ENCODE assay signal across 24 cellular contexts in genomic region chr2:27572998-27573429, GRCh38. TPM values are rescaled to one million over a fixed set of nuclear protein-coding genes. Genes with fewer than 3 reads are reported as not detected.
DNase-seq lines count a peak whose midpoint lies in the region; ATAC-seq, FAIRE-seq and TF ChIP-seq lines count a peak whose summit lies in the region.
"Had no signal": no experiment of that assay in that cellular context is flagged by ENCODE, and none has a peak within 500 bp of the region (broad histone marks: within the 10 kb centered on the region; RNA-seq: fewer than 3 reads in every experiment).

No MANE protein-coding gene starts in this region.

- H2AK5ac ChIP-seq in trophoblast cell (ENCODE audit: low read length): no peak overlapping the region

- H3K4me2 ChIP-seq in K562 (ENCODE audit: insufficient read depth, low read length) (no peak overlapping the region), trophoblast cell (ENCODE audit: low read length) (no peak overlapping the region)
- H3K4me2 ChIP-seq: BLaER1 had no signal

- no peak overlapping the region for H3K18ac ChIP-seq in trophoblast cell (ENCODE audit: low read length)

- H4K91ac ChIP-seq in trophoblast cell (ENCODE audit: low read depth, low read length): no peak overlapping the region

- no peaks in the 10 kb centered on the region for H3K79me1 ChIP-seq in trophoblast cell (ENCODE audit: low read length)

- no peak overlapping the region for H3K27ac ChIP-seq in K562 (ENCODE audit: extremely low read depth, low read depth, low read length)
- no peak overlapping the region for H3K27ac ChIP-seq in naive thymus-derived CD4-positive, alpha-beta T cell (ENCODE audit: low read depth, low read length)
- no peak overlapping the region for H3K27ac ChIP-seq in trophoblast cell (ENCODE audit: low read depth, low read length)
- H3K27ac ChIP-seq: BLaER1, RWPE1 had no signal

- peak; percentile 51 for FAIRE-seq in K562 (lab: Jason Lieb, UNC)
- FAIRE-seq: HTR-8/SVneo had no signal

- no peak overlapping the region for H2BK5ac ChIP-seq in trophoblast cell (ENCODE audit: low read depth, low read length, poor library complexity)

- H3K4me1 Mint-ChIP-seq in activated naive CD4-positive, alpha-beta T cell treated with anti-CD3 and anti-CD28 coated beads for 36 hours (ENCODE audit: low read depth): no peaks in the 10 kb centered on the region
- H3K4me1 Mint-ChIP-seq in naive thymus-derived CD4-positive, alpha-beta T cell: peaks cover 0 to 2% (median 0%) of the 10 kb centered on the region in 7 donors
- H3K4me1 Mint-ChIP-seq: CD4-positive, CD25-positive, alpha-beta regulatory T cell had no signal

- in situ Hi-C loops in K562 (cut with MboI): no loop called here

- no peaks in the 10 kb centered on the region for H3K9me1 ChIP-seq in K562 (ENCODE audit: control insufficient read depth, insufficient read depth, low read length)

- no peak for TF ChIP-seq CTCF in K562 (IDR thresholded peaks at IDR 0.05 in 2 of 3, conservative IDR thresholded peaks at IDR 0.05 in 1 of 3; ENCODE audit: insufficient read depth in 2 of 3, low read depth in 1 of 3, low read length in 3 of 3)

- no TSS peak for BruUV-seq in K562 (replicated peaks; lab: Mats Ljungman, UMichigan)

- POLR2A ChIA-PET in K562 (lab: Yijun Ruan, JAX): interaction anchor here (0.6 to 1.9 kb wide), 2 partner anchors 9 to 48 kb away, joined by 3 to 7 read pairs; partner anchors contain the start of gene ZNF512
- POLR2A ChIA-PET in naive thymus-derived CD4-positive, alpha-beta T cell (lab: Charles Lee): no interaction called here

- H2AFZ ChIP-seq in K562 (ENCODE audit: low read depth, low read length) (no peak overlapping the region), trophoblast cell (ENCODE audit: insufficient read depth, low read length, poor library complexity) (no peak overlapping the region)

- H3K27me3 ChIP-seq in K562 (ENCODE audit: control insufficient read depth in 2 of 2, insufficient read depth in 2 of 2, low read length in 2 of 2) (peaks cover 0 to 3% of the 10 kb centered on the region in 2 experiments; a peak in 1 of 5 replicates), trophoblast cell (ENCODE audit: insufficient read depth, low read length) (peaks cover 2% of the 10 kb centered on the region)
- H3K27me3 ChIP-seq in naive thymus-derived CD4-positive, alpha-beta T cell (ENCODE audit: control insufficient read depth in 2 of 2, insufficient read depth in 2 of 2, low read length in 2 of 2): no peaks in the 10 kb centered on the region
- H3K27me3 ChIP-seq: BLaER1, MG63 had no signal

- no peak for TF ChIP-seq RAD21 in K562 (CRISPR knock-in tag; conservative IDR thresholded peaks at IDR 0.05 in 1 of 2, IDR thresholded peaks at IDR 0.05 in 1 of 2)

- H3K79me2 ChIP-seq in K562 (ENCODE audit: control insufficient read depth, insufficient read depth, low read length) (no peaks in the 10 kb centered on the region), trophoblast cell (ENCODE audit: control insufficient read depth, insufficient read depth, low read length, poor library complexity) (no peaks in the 10 kb centered on the region)

- H3K14ac ChIP-seq in trophoblast cell (ENCODE audit: low read length): no peak overlapping the region

- no peak overlapping the region for H3K23ac ChIP-seq in trophoblast cell (ENCODE audit: low read length)

- H4K12ac ChIP-seq in trophoblast cell (ENCODE audit: low read depth, low read length): no peak overlapping the region

- H3K9ac ChIP-seq in K562 (ENCODE audit: insufficient read depth in 1 of 2, low read depth in 2 of 2, low read length in 2 of 2) (no peak overlapping the region), trophoblast cell (ENCODE audit: low read length) (no peak overlapping the region)
- H3K9ac ChIP-seq: BLaER1 had no signal

- H2BK12ac ChIP-seq in trophoblast cell (ENCODE audit: low read length): no peak overlapping the region

- ATAC-seq in activated naive CD4-positive, alpha-beta T cell treated with anti-CD3 and anti-CD28 coated beads, Interleukin-2, amount 50 U/mL, for 72 hours: peak; percentile 53 to 65
- ATAC-seq in K562 (no peak), GM19397 (IDR thresholded peaks at IDR 0.05; ENCODE audit: unreplicated experiment) (no peak)
- peak; percentile 66 for ATAC-seq in naive thymus-derived CD4-positive, alpha-beta T cell
- ATAC-seq: Panc1 had no signal

- no peak overlapping the region for H3K27ac Mint-ChIP-seq in activated naive CD4-positive, alpha-beta T cell treated with anti-CD3 and anti-CD28 coated beads, Interleukin-2, amount 50 U/mL, for 72 hours
- H3K27ac Mint-ChIP-seq in activated naive CD4-positive, alpha-beta T cell treated with anti-CD3 and anti-CD28 coated beads for 36 hours: no peak overlapping the region
- no peak overlapping the region for H3K27ac Mint-ChIP-seq in naive thymus-derived CD4-positive, alpha-beta T cell
- H3K27ac Mint-ChIP-seq: CD4-positive, CD25-positive, alpha-beta regulatory T cell had no signal

- DNase-seq in activated naive CD4-positive, alpha-beta T cell treated with anti-CD3 and anti-CD28 coated beads, Interleukin-2, amount 50 U/mL, for 72 hours (ENCODE audit: low spot score in 2 of 2): no peak
- no peak for DNase-seq in activated naive CD4-positive, alpha-beta T cell treated with anti-CD3 and anti-CD28 coated beads for 36 hours
- DNase-seq in K562 (ENCODE audit: extremely low read depth in 1 of 4, low spot score in 3 of 4): no peak
- no peak for DNase-seq in naive thymus-derived CD4-positive, alpha-beta T cell
- no peak for DNase-seq in trophoblast cell
- DNase-seq in T1000 (lab: John Stamatoyannopoulos, UW): no peak
- DNase-seq: CD4-positive, CD25-positive, alpha-beta regulatory T cell; DMS153; GOT3; KBM-7; MG63; NCI-H1105 treated with DMSO at 0.1 percent for 48 hours; NCI-H146; NCI-H1930; NCI-H2107; NCI-H524; NCI-H748 treated with DMSO at 0.1 percent for 48 hours; SHP77 had no signal

- TF ChIP-seq EP300 in K562 (IDR thresholded peaks at IDR 0.05; ENCODE audit: low read length): no peak

- H2BK120ac ChIP-seq in trophoblast cell (ENCODE audit: insufficient read depth, low read length, poor library complexity): no peak overlapping the region

- H4K8ac ChIP-seq in trophoblast cell (ENCODE audit: low read depth, low read length): no peak overlapping the region

- no peaks in the 10 kb centered on the region for H3K36me3 ChIP-seq in K562 (ENCODE audit: control insufficient read depth, insufficient read depth, low read length)
- no peaks in the 10 kb centered on the region for H3K36me3 ChIP-seq in naive thymus-derived CD4-positive, alpha-beta T cell (ENCODE audit: control insufficient read depth in 2 of 3, insufficient read depth in 3 of 3, low read length in 3 of 3)
- H3K36me3 ChIP-seq in trophoblast cell (ENCODE audit: control insufficient read depth in 1 of 2, insufficient read depth in 2 of 2, low read length in 2 of 2): no peaks in the 10 kb centered on the region
- H3K36me3 ChIP-seq: BLaER1, HAP-1, MG63 had no signal

- no peaks in the 10 kb centered on the region for H4K20me1 ChIP-seq in K562 (replicated peaks; ENCODE audit: control insufficient read depth, insufficient read depth, low read length)
- H4K20me1 ChIP-seq: BLaER1 had no signal

- H3K9me3 Mint-ChIP-seq in activated naive CD4-positive, alpha-beta T cell treated with anti-CD3 and anti-CD28 coated beads, Interleukin-2, amount 50 U/mL, for 72 hours: peaks cover 18 to 26% of the 10 kb centered on the region in 2 donors
- H3K9me3 Mint-ChIP-seq in activated naive CD4-positive, alpha-beta T cell treated with anti-CD3 and anti-CD28 coated beads for 36 hours: peaks cover 38% of the 10 kb centered on the region
- peaks cover 3 to 74% (median 13%) of the 10 kb centered on the region in 11 donors for H3K9me3 Mint-ChIP-seq in naive thymus-derived CD4-positive, alpha-beta T cell

- H3K9me3 ChIP-seq in K562 (replicated peaks; ENCODE audit: control insufficient read depth, insufficient read depth, low read depth, low read length) (no peaks in the 10 kb centered on the region), trophoblast cell (ENCODE audit: insufficient read depth, low read depth, low read length) (no peaks in the 10 kb centered on the region)
- H3K9me3 ChIP-seq in naive thymus-derived CD4-positive, alpha-beta T cell (ENCODE audit: control insufficient read depth in 2 of 3, low read length in 3 of 3): peaks cover 0 to 6% (median 6%) of the 10 kb centered on the region in 3 experiments
- H3K9me3 ChIP-seq: HAP-1, MG63 had no signal

- H3K4me3 ChIP-seq in K562 (no peak overlapping the region), trophoblast cell (ENCODE audit: low read depth, low read length) (no peak overlapping the region)
- H3K4me3 ChIP-seq in naive thymus-derived CD4-positive, alpha-beta T cell (ENCODE audit: low read length): no peak overlapping the region
- H3K4me3 ChIP-seq: BLaER1, HAP-1, MG63 had no signal

- intact Hi-C loops in activated naive CD4-positive, alpha-beta T cell treated with anti-CD3 and anti-CD28 coated beads for 36 hours (cut with micrococcal nuclease): no loop called here
- intact Hi-C loops in K562 (cut with micrococcal nuclease): no loop called here
- intact Hi-C loops in naive thymus-derived CD4-positive, alpha-beta T cell (cut with micrococcal nuclease): no loop called here

- H3K36me3 Mint-ChIP-seq in activated naive CD4-positive, alpha-beta T cell treated with anti-CD3 and anti-CD28 coated beads, Interleukin-2, amount 50 U/mL, for 72 hours: peaks cover 31 to 51% of the 10 kb centered on the region in 2 donors
- no peaks in the 10 kb centered on the region for H3K36me3 Mint-ChIP-seq in activated naive CD4-positive, alpha-beta T cell treated with anti-CD3 and anti-CD28 coated beads for 36 hours (ENCODE audit: low read depth)
- peaks cover 0 to 15% (median 9%) of the 10 kb centered on the region in 5 donors for H3K36me3 Mint-ChIP-seq in naive thymus-derived CD4-positive, alpha-beta T cell

- 7% methylated on average over 6 of the region's 6 CpGs for WGBS in K562 (ENCODE audit: insufficient coverage, low coverage, missing lambda C conversion rate)
- no CpG with 5 or more reads among the region's 6 CpGs for WGBS in trophoblast cell (ENCODE audit: extremely low coverage, insufficient coverage, insufficient read length)

- no peak for TF ChIP-seq POLR2A in K562 (conservative IDR thresholded peaks at IDR 0.05)

- no peak overlapping the region for H3K4me3 Mint-ChIP-seq in activated naive CD4-positive, alpha-beta T cell treated with anti-CD3 and anti-CD28 coated beads for 36 hours
- H3K4me3 Mint-ChIP-seq in naive thymus-derived CD4-positive, alpha-beta T cell: no peak overlapping the region
- H3K4me3 Mint-ChIP-seq: CD4-positive, CD25-positive, alpha-beta regulatory T cell had no signal

- CTCF ChIA-PET in activated naive CD4-positive, alpha-beta T cell treated with anti-CD3 and anti-CD28 coated beads for 36 hours (lab: Charles Lee): no interaction called here
- CTCF ChIA-PET in K562 (lab: Yijun Ruan, JAX; ENCODE audit: low intra/inter-chr PET ratio): no interaction called here
- CTCF ChIA-PET in naive thymus-derived CD4-positive, alpha-beta T cell (lab: Charles Lee): no interaction called here

- H3K27me3 Mint-ChIP-seq in activated naive CD4-positive, alpha-beta T cell treated with anti-CD3 and anti-CD28 coated beads for 36 hours (ENCODE audit: low read depth): peaks cover 4% of the 10 kb centered on the region
- peaks cover 0 to 44% (median 8%) of the 10 kb centered on the region in 5 donors for H3K27me3 Mint-ChIP-seq in naive thymus-derived CD4-positive, alpha-beta T cell

- H3K4me1 ChIP-seq in K562 (replicated peaks in 1 of 2; ENCODE audit: control insufficient read depth in 2 of 2, insufficient read depth in 2 of 2, low read length in 2 of 2) (no peaks in the 10 kb centered on the region), trophoblast cell (ENCODE audit: control insufficient read depth in 1 of 2, insufficient read depth in 2 of 2, low read length in 2 of 2) (no peaks in the 10 kb centered on the region)
- peaks cover 0 to 16% of the 10 kb centered on the region in 2 donors for H3K4me1 ChIP-seq in naive thymus-derived CD4-positive, alpha-beta T cell (ENCODE audit: control insufficient read depth in 2 of 2, insufficient read depth in 2 of 2, low read length in 2 of 2)
- H3K4me1 ChIP-seq: BLaER1, HAP-1 had no signal

- H3K4ac ChIP-seq in trophoblast cell (ENCODE audit: low read depth, low read length): no peak overlapping the region

RNA-seq across cellular contexts. Expression of gene ZNF512, which starts 9.8 kb away (rescaled TPM):
- 10 to 100 TPM; 38.0 to 40.6 TPM for total RNA-seq in activated naive CD4-positive, alpha-beta T cell treated with anti-CD3 and anti-CD28 coated beads, Interleukin-2, amount 50 U/mL, for 72 hours
- 10 to 100 TPM; 34.7 to 35.8 TPM for total RNA-seq in activated naive CD4-positive, alpha-beta T cell treated with anti-CD3 and anti-CD28 coated beads for 36 hours
- 120 and 302 TPM in 2 replicates for total RNA-seq in K562 (2011; cell fraction: chromatin; rRNA removed; ENCODE audit: low replicate concordance)
- 36.5 and 48.2 TPM in 2 replicates for total RNA-seq in K562 (2011; cell fraction: nucleolus; rRNA removed)
- 106 and 159 TPM in 2 replicates for total RNA-seq in K562 (2011; cell fraction: nucleoplasm; rRNA removed)
- total RNA-seq in K562 (2014; rRNA removed) (44.4 and 47.8 TPM in 2 replicates), K562 (2014; rRNA removed; fragmentation: Illumina TruSeq; extraction: Trizol) (67.4 and 73.7 TPM in 2 replicates), K562 (2015; rRNA removed; fragmentation: Illumina TruSeq; extraction: Trizol) (44.6 and 47.2 TPM in 2 replicates), K562 (2021) (53.6 and 56.5 TPM in 2 replicates)
- polyA plus RNA-seq in K562 (2011; rRNA removed) (76.4 and 94.0 TPM in 2 replicates), K562 (2014; fragmentation: Illumina TruSeq; extraction: Trizol) (79.0 and 101 TPM in 2 replicates), K562 (2014; fragmentation: Nextera tagmentation; extraction: Ambion mirVana) (10 to 100 TPM; 24.7 to 77.9 TPM), K562 (2014; rRNA removed) (65.8 and 65.9 TPM in 2 replicates)
- polyA plus RNA-seq in K562 (2011; cell fraction: cytosol; rRNA removed): 21.4 and 54.4 TPM in 2 replicates
- 135 and 202 TPM in 2 replicates for polyA plus RNA-seq in K562 (2011; cell fraction: nucleus; rRNA removed)
- 40.0 and 65.9 TPM in 2 replicates for polyA plus RNA-seq in K562 (2012)
- polyA minus RNA-seq in K562 (2011; rRNA and poly(A)+ RNA removed): 116 and 117 TPM in 2 replicates
- polyA minus RNA-seq in K562 (2011; cell fraction: cytosol; rRNA and poly(A)+ RNA removed): 13.0 and 19.2 TPM in 2 replicates
- polyA minus RNA-seq in K562 (2011; cell fraction: nucleus; rRNA and poly(A)+ RNA removed): 40.3 and 75.2 TPM in 2 replicates
- 10 to 100 TPM; 26.6 to 64.6 (median 50.1) TPM for total RNA-seq in naive thymus-derived CD4-positive, alpha-beta T cell
- 10 to 100 TPM; 43.4 to 48.6 TPM for polyA plus RNA-seq in naive thymus-derived CD4-positive, alpha-beta T cell
- polyA plus RNA-seq in trophoblast cell (2013): 18.3 and 20.7 TPM in 2 replicates

RNA-seq across cellular contexts. Expression of gene CCDC121, which starts 55.8 kb away (rescaled TPM):
- under 1 TPM in 1 of 2 donors, not detected in 1; 0.19 TPM for total RNA-seq in activated naive CD4-positive, alpha-beta T cell treated with anti-CD3 and anti-CD28 coated beads, Interleukin-2, amount 50 U/mL, for 72 hours
- total RNA-seq in activated naive CD4-positive, alpha-beta T cell treated with anti-CD3 and anti-CD28 coated beads for 36 hours: under 1 TPM; 0.17 to 0.30 TPM
- total RNA-seq in K562 (2011; cell fraction: chromatin; rRNA removed; ENCODE audit: low replicate concordance): 3.0 and 6.7 TPM in 2 replicates
- total RNA-seq in K562 (2011; cell fraction: nucleolus; rRNA removed): 2.2 and 3.0 TPM in 2 replicates
- 3.1 and 3.9 TPM in 2 replicates for total RNA-seq in K562 (2011; cell fraction: nucleoplasm; rRNA removed)
- total RNA-seq in K562 (2014; rRNA removed) (3.3 and 5.2 TPM in 2 replicates), K562 (2014; rRNA removed; fragmentation: Illumina TruSeq; extraction: Trizol) (4.2 TPM in 2 replicates), K562 (2015; rRNA removed; fragmentation: Illumina TruSeq; extraction: Trizol) (4.1 TPM in 2 replicates), K562 (2021) (3.3 TPM in 2 replicates)
- polyA plus RNA-seq in K562 (2011; rRNA removed) (4.4 TPM in 2 replicates), K562 (2014; fragmentation: Illumina TruSeq; extraction: Trizol) (4.7 and 5.2 TPM in 2 replicates), K562 (2014; fragmentation: Nextera tagmentation; extraction: Ambion mirVana) (1 to 10 TPM; 2.2 to 4.2 TPM), K562 (2014; rRNA removed) (3.2 and 3.4 TPM in 2 replicates)
- polyA plus RNA-seq in K562 (2011; cell fraction: cytosol; rRNA removed): 1.3 and 2.2 TPM in 2 replicates
- polyA plus RNA-seq in K562 (2011; cell fraction: nucleus; rRNA removed): 2.9 and 5.5 TPM in 2 replicates
- 2.5 and 4.2 TPM in 2 replicates for polyA plus RNA-seq in K562 (2012)
- 2.6 and 3.7 TPM in 2 replicates for polyA minus RNA-seq in K562 (2011; rRNA and poly(A)+ RNA removed)
- 1.2 and 1.5 TPM in 2 replicates for polyA minus RNA-seq in K562 (2011; cell fraction: cytosol; rRNA and poly(A)+ RNA removed)
- polyA minus RNA-seq in K562 (2011; cell fraction: nucleus; rRNA and poly(A)+ RNA removed): 2.8 and 6.2 TPM in 2 replicates
- total RNA-seq in naive thymus-derived CD4-positive, alpha-beta T cell: 1 to 10 TPM in 4 of 5 experiments, under 1 TPM in 1; 0.61 to 2.7 (median 1.9) TPM
- polyA plus RNA-seq in naive thymus-derived CD4-positive, alpha-beta T cell: 1 to 10 TPM; 1.7 to 2.1 TPM
- 2.1 and 2.7 TPM in 2 replicates for polyA plus RNA-seq in trophoblast cell (2013)

RNA-seq across cellular contexts. Expression of gene GPN1, which starts 55.8 kb away (rescaled TPM):
- total RNA-seq in activated naive CD4-positive, alpha-beta T cell treated with anti-CD3 and anti-CD28 coated beads, Interleukin-2, amount 50 U/mL, for 72 hours: 10 to 100 TPM; 38.9 to 43.0 TPM
- 10 to 100 TPM; 44.9 to 45.1 TPM for total RNA-seq in activated naive CD4-positive, alpha-beta T cell treated with anti-CD3 and anti-CD28 coated beads for 36 hours
- total RNA-seq in K562 (2011; cell fraction: chromatin; rRNA removed; ENCODE audit: low replicate concordance): 32.8 and 34.8 TPM in 2 replicates
- total RNA-seq in K562 (2011; cell fraction: nucleolus; rRNA removed): 26.7 and 30.8 TPM in 2 replicates
- total RNA-seq in K562 (2011; cell fraction: nucleoplasm; rRNA removed): 38.6 and 50.1 TPM in 2 replicates
- 23.4 and 34.7 TPM in 2 replicates for total RNA-seq in K562 (2014; rRNA removed)
- total RNA-seq in K562 (2014; rRNA removed; fragmentation: Illumina TruSeq; extraction: Trizol): 48.2 and 54.7 TPM in 2 replicates
- 41.9 and 43.6 TPM in 2 replicates for total RNA-seq in K562 (2015; rRNA removed; fragmentation: Illumina TruSeq; extraction: Trizol)
- total RNA-seq in K562 (2021): 39.6 and 40.4 TPM in 2 replicates
- 80.4 and 98.1 TPM in 2 replicates for polyA plus RNA-seq in K562 (2011; rRNA removed)
- polyA plus RNA-seq in K562 (2011; cell fraction: cytosol; rRNA removed): 34.8 and 49.4 TPM in 2 replicates
- polyA plus RNA-seq in K562 (2011; cell fraction: nucleus; rRNA removed): 24.9 and 35.2 TPM in 2 replicates
- polyA plus RNA-seq in K562 (2012): 38.9 and 47.2 TPM in 2 replicates
- polyA plus RNA-seq in K562 (2014; fragmentation: Illumina TruSeq; extraction: Trizol): 58.2 and 64.9 TPM in 2 replicates
- polyA plus RNA-seq in K562 (2014; fragmentation: Nextera tagmentation; extraction: Ambion mirVana): 100 to 1,000 TPM; 131 to 171 TPM
- polyA plus RNA-seq in K562 (2014; rRNA removed): 43.7 and 45.8 TPM in 2 replicates
- 69.4 and 75.5 TPM in 2 replicates for polyA minus RNA-seq in K562 (2011; rRNA and poly(A)+ RNA removed)
- polyA minus RNA-seq in K562 (2011; cell fraction: cytosol; rRNA and poly(A)+ RNA removed): 13.7 and 33.6 TPM in 2 replicates
- 28.9 and 39.1 TPM in 2 replicates for polyA minus RNA-seq in K562 (2011; cell fraction: nucleus; rRNA and poly(A)+ RNA removed)
- 10 to 100 TPM; 27.8 to 45.5 (median 28.9) TPM for total RNA-seq in naive thymus-derived CD4-positive, alpha-beta T cell
- 10 to 100 TPM; 65.0 to 73.6 TPM for polyA plus RNA-seq in naive thymus-derived CD4-positive, alpha-beta T cell
- 26.9 and 28.9 TPM in 2 replicates for polyA plus RNA-seq in trophoblast cell (2013)

Comparison
In these comparisons a context has a peak if more than half of its experiments do, and no peak if none do; other contexts are left out.
1. ATAC-seq: peak in activated naive CD4-positive, alpha-beta T cell treated with anti-CD3 and anti-CD28 coated beads, Interleukin-2, amount 50 U/mL, for 72 hours (2 of 2) and naive thymus-derived CD4-positive, alpha-beta T cell (single experiment); none in K562 (single experiment) and GM19397 (single experiment).